1 cellular context compared by ENCODE assay signal in the genomic region with DNA sequence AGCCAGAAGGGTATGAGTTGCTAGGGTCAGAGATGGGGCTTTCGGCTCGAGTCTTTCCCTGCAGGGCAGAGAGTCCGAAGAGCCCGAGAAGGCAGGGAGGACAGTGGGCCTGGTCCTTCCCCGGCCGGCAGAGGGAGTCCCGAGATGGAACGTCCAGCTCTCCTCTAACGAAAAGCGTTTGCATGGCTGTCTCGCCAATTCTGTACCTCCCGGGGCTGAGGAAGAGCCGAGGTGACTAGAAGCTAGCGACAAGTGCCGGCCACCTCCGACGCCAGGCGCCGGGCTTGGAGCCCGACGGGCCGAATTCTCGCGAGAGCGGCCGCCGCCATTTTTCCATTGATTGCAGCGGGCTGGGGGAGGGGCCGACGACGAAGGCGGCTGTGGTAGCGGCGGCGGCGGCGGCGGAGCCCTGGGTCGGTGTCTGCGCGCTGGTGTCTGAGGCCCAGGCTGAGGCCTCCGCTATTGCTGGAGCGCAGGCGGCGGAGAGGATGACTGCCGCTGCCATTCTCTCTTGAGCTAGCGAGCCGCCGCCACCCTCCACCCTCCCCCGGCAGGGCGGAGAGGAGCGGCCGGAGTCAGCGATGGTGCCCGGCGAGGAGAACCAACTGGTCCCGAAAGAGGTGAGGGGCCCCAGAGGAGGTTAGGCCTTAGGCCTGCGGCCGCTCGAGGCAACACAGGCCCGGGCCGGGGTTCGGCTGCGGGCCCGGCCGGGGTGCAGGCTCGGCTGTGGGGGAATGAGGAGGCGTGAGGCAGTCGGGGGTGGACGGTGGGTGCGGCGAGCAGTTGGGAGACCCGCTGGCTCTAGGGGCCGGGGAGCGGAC.
TF ChIP-seq lines count a peak whose summit lies in the region.

A gene with protein sequence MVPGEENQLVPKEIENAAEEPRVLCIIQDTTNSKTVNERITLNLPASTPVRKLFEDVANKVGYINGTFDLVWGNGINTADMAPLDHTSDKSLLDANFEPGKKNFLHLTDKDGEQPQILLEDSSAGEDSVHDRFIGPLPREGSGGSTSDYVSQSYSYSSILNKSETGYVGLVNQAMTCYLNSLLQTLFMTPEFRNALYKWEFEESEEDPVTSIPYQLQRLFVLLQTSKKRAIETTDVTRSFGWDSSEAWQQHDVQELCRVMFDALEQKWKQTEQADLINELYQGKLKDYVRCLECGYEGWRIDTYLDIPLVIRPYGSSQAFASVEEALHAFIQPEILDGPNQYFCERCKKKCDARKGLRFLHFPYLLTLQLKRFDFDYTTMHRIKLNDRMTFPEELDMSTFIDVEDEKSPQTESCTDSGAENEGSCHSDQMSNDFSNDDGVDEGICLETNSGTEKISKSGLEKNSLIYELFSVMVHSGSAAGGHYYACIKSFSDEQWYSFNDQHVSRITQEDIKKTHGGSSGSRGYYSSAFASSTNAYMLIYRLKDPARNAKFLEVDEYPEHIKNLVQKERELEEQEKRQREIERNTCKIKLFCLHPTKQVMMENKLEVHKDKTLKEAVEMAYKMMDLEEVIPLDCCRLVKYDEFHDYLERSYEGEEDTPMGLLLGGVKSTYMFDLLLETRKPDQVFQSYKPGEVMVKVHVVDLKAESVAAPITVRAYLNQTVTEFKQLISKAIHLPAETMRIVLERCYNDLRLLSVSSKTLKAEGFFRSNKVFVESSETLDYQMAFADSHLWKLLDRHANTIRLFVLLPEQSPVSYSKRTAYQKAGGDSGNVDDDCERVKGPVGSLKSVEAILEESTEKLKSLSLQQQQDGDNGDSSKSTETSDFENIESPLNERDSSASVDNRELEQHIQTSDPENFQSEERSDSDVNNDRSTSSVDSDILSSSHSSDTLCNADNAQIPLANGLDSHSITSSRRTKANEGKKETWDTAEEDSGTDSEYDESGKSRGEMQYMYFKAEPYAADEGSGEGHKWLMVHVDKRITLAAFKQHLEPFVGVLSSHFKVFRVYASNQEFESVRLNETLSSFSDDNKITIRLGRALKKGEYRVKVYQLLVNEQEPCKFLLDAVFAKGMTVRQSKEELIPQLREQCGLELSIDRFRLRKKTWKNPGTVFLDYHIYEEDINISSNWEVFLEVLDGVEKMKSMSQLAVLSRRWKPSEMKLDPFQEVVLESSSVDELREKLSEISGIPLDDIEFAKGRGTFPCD (N-terminal part only) (plus strand): TSS at position 368 of the 821 bp plus-strand sequence. CDS start 214 bp downstream, at position 582.

TF ChIP-seq in K562, 482 proteins besides CTCF, POLR2A, EP300 and RAD21 (continued from another document and continues in another):
- TF ChIP-seq AFF4 (CRISPR knock-in tag; IDR thresholded peaks at IDR 0.05) (no peak; the same call in none of the 2 replicates), CREB3 (tag; conservative IDR thresholded peaks at IDR 0.05; ENCODE audit: low read depth) (0 out of 2 replicates have a peak, but pooled peaks have one; percentile 45), ZNF184 (CRISPR knock-in tag; IDR thresholded peaks at IDR 0.05) (no peak), ZNF212 (CRISPR knock-in tag; IDR thresholded peaks at IDR 0.05) (no peak), AFF1 (IDR thresholded peaks at IDR 0.05; ENCODE audit: low read depth in 1 of 2, partially characterized antibody in 2 of 2) (no peak), SMAD3 (CRISPR knock-in tag; conservative IDR thresholded peaks at IDR 0.05) (no peak), ZNF395 (CRISPR knock-in tag; IDR thresholded peaks at IDR 0.05) (peak; percentile 61), XRCC5 (IDR thresholded peaks at IDR 0.05; ENCODE audit: low read depth, low read length) (peak; percentile 72; the same call in 1 of the 2 replicates), PTTG1 (tag; IDR thresholded peaks at IDR 0.05; ENCODE audit: low read depth) (no peak), CBFB (CRISPR knock-in tag; IDR thresholded peaks at IDR 0.05) (no peak), ZNF253 (CRISPR knock-in tag; conservative IDR thresholded peaks at IDR 0.05) (no peak), NELFE (IDR thresholded peaks at IDR 0.05; ENCODE audit: insufficient read depth, insufficient read length) (no peak), NCOA6 (IDR thresholded peaks at IDR 0.05) (peak; percentile 86), NR2C1 (IDR thresholded peaks at IDR 0.05) (no peak), NR2C1 (tag; IDR thresholded peaks at IDR 0.05) (no peak)
- TF ChIP-seq, protein P1, sequence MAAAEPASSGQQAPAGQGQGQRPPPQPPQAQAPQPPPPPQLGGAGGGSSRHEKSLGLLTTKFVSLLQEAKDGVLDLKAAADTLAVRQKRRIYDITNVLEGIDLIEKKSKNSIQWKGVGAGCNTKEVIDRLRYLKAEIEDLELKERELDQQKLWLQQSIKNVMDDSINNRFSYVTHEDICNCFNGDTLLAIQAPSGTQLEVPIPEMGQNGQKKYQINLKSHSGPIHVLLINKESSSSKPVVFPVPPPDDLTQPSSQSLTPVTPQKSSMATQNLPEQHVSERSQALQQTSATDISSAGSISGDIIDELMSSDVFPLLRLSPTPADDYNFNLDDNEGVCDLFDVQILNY (CRISPR knock-in tag; IDR thresholded peaks at IDR 0.05) = no peak
- TF ChIP-seq, protein P2, sequence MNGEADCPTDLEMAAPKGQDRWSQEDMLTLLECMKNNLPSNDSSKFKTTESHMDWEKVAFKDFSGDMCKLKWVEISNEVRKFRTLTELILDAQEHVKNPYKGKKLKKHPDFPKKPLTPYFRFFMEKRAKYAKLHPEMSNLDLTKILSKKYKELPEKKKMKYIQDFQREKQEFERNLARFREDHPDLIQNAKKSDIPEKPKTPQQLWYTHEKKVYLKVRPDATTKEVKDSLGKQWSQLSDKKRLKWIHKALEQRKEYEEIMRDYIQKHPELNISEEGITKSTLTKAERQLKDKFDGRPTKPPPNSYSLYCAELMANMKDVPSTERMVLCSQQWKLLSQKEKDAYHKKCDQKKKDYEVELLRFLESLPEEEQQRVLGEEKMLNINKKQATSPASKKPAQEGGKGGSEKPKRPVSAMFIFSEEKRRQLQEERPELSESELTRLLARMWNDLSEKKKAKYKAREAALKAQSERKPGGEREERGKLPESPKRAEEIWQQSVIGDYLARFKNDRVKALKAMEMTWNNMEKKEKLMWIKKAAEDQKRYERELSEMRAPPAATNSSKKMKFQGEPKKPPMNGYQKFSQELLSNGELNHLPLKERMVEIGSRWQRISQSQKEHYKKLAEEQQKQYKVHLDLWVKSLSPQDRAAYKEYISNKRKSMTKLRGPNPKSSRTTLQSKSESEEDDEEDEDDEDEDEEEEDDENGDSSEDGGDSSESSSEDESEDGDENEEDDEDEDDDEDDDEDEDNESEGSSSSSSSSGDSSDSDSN (IDR thresholded peaks at IDR 0.05; ENCODE audit: borderline replicate concordance in 1 of 2, low read depth in 2 of 2, low read length in 2 of 2) = peak; percentile 88 to 94; a peak in 2 of 4 replicates
- TF ChIP-seq, protein P3, sequence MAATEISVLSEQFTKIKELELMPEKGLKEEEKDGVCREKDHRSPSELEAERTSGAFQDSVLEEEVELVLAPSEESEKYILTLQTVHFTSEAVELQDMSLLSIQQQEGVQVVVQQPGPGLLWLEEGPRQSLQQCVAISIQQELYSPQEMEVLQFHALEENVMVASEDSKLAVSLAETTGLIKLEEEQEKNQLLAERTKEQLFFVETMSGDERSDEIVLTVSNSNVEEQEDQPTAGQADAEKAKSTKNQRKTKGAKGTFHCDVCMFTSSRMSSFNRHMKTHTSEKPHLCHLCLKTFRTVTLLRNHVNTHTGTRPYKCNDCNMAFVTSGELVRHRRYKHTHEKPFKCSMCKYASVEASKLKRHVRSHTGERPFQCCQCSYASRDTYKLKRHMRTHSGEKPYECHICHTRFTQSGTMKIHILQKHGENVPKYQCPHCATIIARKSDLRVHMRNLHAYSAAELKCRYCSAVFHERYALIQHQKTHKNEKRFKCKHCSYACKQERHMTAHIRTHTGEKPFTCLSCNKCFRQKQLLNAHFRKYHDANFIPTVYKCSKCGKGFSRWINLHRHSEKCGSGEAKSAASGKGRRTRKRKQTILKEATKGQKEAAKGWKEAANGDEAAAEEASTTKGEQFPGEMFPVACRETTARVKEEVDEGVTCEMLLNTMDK (IDR thresholded peaks at IDR 0.05; ENCODE audit: borderline replicate concordance, insufficient read depth, low read depth, low read length, poor library complexity, severe bottlenecking) = peak; percentile 55
- TF ChIP-seq, protein P4, sequence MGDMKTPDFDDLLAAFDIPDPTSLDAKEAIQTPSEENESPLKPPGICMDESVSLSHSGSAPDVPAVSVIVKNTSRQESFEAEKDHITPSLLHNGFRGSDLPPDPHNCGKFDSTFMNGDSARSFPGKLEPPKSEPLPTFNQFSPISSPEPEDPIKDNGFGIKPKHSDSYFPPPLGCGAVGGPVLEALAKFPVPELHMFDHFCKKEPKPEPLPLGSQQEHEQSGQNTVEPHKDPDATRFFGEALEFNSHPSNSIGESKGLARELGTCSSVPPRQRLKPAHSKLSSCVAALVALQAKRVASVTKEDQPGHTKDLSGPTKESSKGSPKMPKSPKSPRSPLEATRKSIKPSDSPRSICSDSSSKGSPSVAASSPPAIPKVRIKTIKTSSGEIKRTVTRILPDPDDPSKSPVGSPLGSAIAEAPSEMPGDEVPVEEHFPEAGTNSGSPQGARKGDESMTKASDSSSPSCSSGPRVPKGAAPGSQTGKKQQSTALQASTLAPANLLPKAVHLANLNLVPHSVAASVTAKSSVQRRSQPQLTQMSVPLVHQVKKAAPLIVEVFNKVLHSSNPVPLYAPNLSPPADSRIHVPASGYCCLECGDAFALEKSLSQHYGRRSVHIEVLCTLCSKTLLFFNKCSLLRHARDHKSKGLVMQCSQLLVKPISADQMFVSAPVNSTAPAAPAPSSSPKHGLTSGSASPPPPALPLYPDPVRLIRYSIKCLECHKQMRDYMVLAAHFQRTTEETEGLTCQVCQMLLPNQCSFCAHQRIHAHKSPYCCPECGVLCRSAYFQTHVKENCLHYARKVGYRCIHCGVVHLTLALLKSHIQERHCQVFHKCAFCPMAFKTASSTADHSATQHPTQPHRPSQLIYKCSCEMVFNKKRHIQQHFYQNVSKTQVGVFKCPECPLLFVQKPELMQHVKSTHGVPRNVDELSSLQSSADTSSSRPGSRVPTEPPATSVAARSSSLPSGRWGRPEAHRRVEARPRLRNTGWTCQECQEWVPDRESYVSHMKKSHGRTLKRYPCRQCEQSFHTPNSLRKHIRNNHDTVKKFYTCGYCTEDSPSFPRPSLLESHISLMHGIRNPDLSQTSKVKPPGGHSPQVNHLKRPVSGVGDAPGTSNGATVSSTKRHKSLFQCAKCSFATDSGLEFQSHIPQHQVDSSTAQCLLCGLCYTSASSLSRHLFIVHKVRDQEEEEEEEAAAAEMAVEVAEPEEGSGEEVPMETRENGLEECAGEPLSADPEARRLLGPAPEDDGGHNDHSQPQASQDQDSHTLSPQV (IDR thresholded peaks at IDR 0.05) = peak; percentile 39; the same call in 1 of the 2 replicates
